In genomic region chr17:40548491-40548981, GRCh38 we compare ENCODE assay signal across 1 cellular context.
TF ChIP-seq lines count a peak whose summit lies in the region.

No MANE protein-coding gene starts in this region.

TF ChIP-seq in IMR-90, 13 proteins besides CTCF, POLR2A, EP300 and RAD21 (continued from another document):
- no peak for TF ChIP-seq CEBPB (IDR thresholded peaks at IDR 0.05; ENCODE audit: low read depth, low read length)
- TF ChIP-seq RFX5 (IDR thresholded peaks at IDR 0.05; ENCODE audit: low read depth, low read length), result no peak
- no peak for TF ChIP-seq USF2 (IDR thresholded peaks at IDR 0.05; ENCODE audit: low read depth, low read length)
- TF ChIP-seq MAFK (IDR thresholded peaks at IDR 0.05; ENCODE audit: low read depth, low read length), result no peak
- no peak for TF ChIP-seq SMC3 (IDR thresholded peaks at IDR 0.05; ENCODE audit: low read depth, low read length)
- no peak for TF ChIP-seq ELK1 (IDR thresholded peaks at IDR 0.05; ENCODE audit: borderline replicate concordance, low read depth, low read length)
- no peak for TF ChIP-seq FOS (IDR thresholded peaks at IDR 0.05; ENCODE audit: low read depth, low read length)
- TF ChIP-seq RCOR1 (IDR thresholded peaks at IDR 0.05; ENCODE audit: insufficient replicate concordance, low read length), result no peak
